Comparison of ENCODE assay signal across 22 cellular contexts in genomic region chr5:159005062-159005461, GRCh38.
A peak's percentile ranks its signal among the peaks of the same experiment; 100 is the strongest.
DNase-seq lines count a peak whose midpoint lies in the region; ATAC-seq and TF ChIP-seq lines count a peak whose summit lies in the region.
"Had no signal": no experiment of that assay in that cellular context is flagged by ENCODE, and none has a peak within 500 bp of the region (broad histone marks: within the 10 kb centered on the region; RNA-seq: fewer than 3 reads in every experiment).

No MANE protein-coding gene starts in this region.

- H3K9me3 ChIP-seq in osteoblast (ENCODE audit: low read depth, low read length): no peaks in the 10 kb centered on the region
- H3K9me3 ChIP-seq: ovary, sigmoid colon, vagina had no signal

- no peaks in the 10 kb centered on the region for H3K9me3 Mint-ChIP-seq in chondrocyte (ENCODE audit: low read depth)
- H3K9me3 Mint-ChIP-seq in T-helper 2 cell treated with Interferon-gamma antibody and Interleukin-4, amounts not matched to agents 5 μg/mL and 100 μg/mL, for 36 hours: no peaks in the 10 kb centered on the region
- H3K9me3 Mint-ChIP-seq: central memory CD8-positive, alpha-beta T cell; effector memory CD8-positive, alpha-beta T cell had no signal

- H3K4me3 Mint-ChIP-seq in chondrocyte (ENCODE audit: unreplicated experiment): no peak overlapping the region
- H3K4me3 Mint-ChIP-seq in T-helper 2 cell treated with Interferon-gamma antibody and Interleukin-4, amounts not matched to agents 5 μg/mL and 100 μg/mL, for 36 hours: no peak overlapping the region
- H3K4me3 Mint-ChIP-seq: central memory CD8-positive, alpha-beta T cell; effector memory CD8-positive, alpha-beta T cell had no signal

- no peak overlapping the region for H3K4me2 ChIP-seq in osteoblast (ENCODE audit: insufficient read depth, low read length)

- peak; percentile 17 for DNase-seq in GM13977 (ENCODE audit: low spot score)
- no peak for DNase-seq in chondrocyte (ENCODE audit: low spot score)
- DNase-seq in foreskin melanocyte: no peak
- no peak for DNase-seq in T-helper 2 cell treated with Interferon-gamma antibody and Interleukin-4, amounts not matched to agents 5 μg/mL and 100 μg/mL, for 36 hours (ENCODE audit: low spot score)
- no peak for DNase-seq in osteoblast (ENCODE audit: insufficient read length, low spot score, missing footprints)
- DNase-seq in NCI-H1694 (lab: John Stamatoyannopoulos, UW): no peak
- DNase-seq: activated CD4-positive, alpha-beta T cell treated with anti-CD3 and anti-CD28 coated beads for 48 hours; activated CD8-positive, alpha-beta memory T cell treated with anti-CD3 and anti-CD28 coated beads, Interleukin-2, amount 50 U/mL, for 4 hours; activated effector memory CD4-positive, alpha-beta T cell treated with anti-CD3 and anti-CD28 coated beads, Interleukin-2, amount 50 U/mL, for 16 hours; amniotic stem cell; effector memory CD8-positive, alpha-beta T cell; IMR-90; MV-4-11; NCI-H2029; NCI-H446; ovary; sigmoid colon; SW 1271 had no signal

- H3K27ac ChIP-seq in osteoblast (ENCODE audit: low read depth, low read length): no peak overlapping the region
- H3K27ac ChIP-seq: ovary, sigmoid colon, vagina had no signal

- H4K20me1 ChIP-seq in osteoblast (ENCODE audit: insufficient read depth, low read length): no peaks in the 10 kb centered on the region

- H3K79me2 ChIP-seq in osteoblast (ENCODE audit: insufficient read depth, low read length): peaks cover 38% of the 10 kb centered on the region

- peaks cover 35% of the 10 kb centered on the region for H3K4me1 ChIP-seq in osteoblast (ENCODE audit: insufficient read depth, low read length)
- H3K4me1 ChIP-seq: sigmoid colon had no signal

- H3K36me3 ChIP-seq in osteoblast (ENCODE audit: insufficient read depth, low read length): no peaks in the 10 kb centered on the region
- H3K36me3 ChIP-seq: ovary, sigmoid colon, vagina had no signal

- ATAC-seq in GM21360 (IDR thresholded peaks at IDR 0.05; ENCODE audit: unreplicated experiment) (peak; percentile 54), HG03039 (IDR thresholded peaks at IDR 0.05; ENCODE audit: unreplicated experiment) (peak; percentile 48)
- ATAC-seq: effector memory CD8-positive, alpha-beta T cell had no signal

- H3K4me1 Mint-ChIP-seq in chondrocyte (ENCODE audit: low read depth): peaks cover 79% of the 10 kb centered on the region
- H3K4me1 Mint-ChIP-seq in T-helper 2 cell treated with Interferon-gamma antibody and Interleukin-4, amounts not matched to agents 5 μg/mL and 100 μg/mL, for 36 hours (ENCODE audit: low read depth): no peaks in the 10 kb centered on the region
- H3K4me1 Mint-ChIP-seq: central memory CD8-positive, alpha-beta T cell had no signal

- H3K4me3 ChIP-seq in osteoblast (ENCODE audit: insufficient read depth, low read length): no peak overlapping the region
- H3K4me3 ChIP-seq: ovary, sigmoid colon, vagina had no signal

- peaks cover 6% of the 10 kb centered on the region for H3K36me3 Mint-ChIP-seq in chondrocyte (ENCODE audit: low read depth)
- no peaks in the 10 kb centered on the region for H3K36me3 Mint-ChIP-seq in T-helper 2 cell treated with Interferon-gamma antibody and Interleukin-4, amounts not matched to agents 5 μg/mL and 100 μg/mL, for 36 hours (ENCODE audit: low read depth)

- TF ChIP-seq CTCF in GM13977 (IDR thresholded peaks at IDR 0.05; ENCODE audit: extremely low read depth, insufficient read depth, missing control alignments) (no peak), chondrocyte (IDR thresholded peaks at IDR 0.05) (no peak), osteoblast (IDR thresholded peaks at IDR 0.05; ENCODE audit: extremely low read depth, low read depth, low read length) (no peak)

- no peaks in the 10 kb centered on the region for H3K27me3 ChIP-seq in osteoblast (ENCODE audit: insufficient read depth, low read length)
- H3K27me3 ChIP-seq: ovary, sigmoid colon, vagina had no signal

- H3K27me3 Mint-ChIP-seq in chondrocyte (ENCODE audit: low read depth): no peaks in the 10 kb centered on the region
- peaks cover 23% of the 10 kb centered on the region for H3K27me3 Mint-ChIP-seq in T-helper 2 cell treated with Interferon-gamma antibody and Interleukin-4, amounts not matched to agents 5 μg/mL and 100 μg/mL, for 36 hours (ENCODE audit: low read depth)

- in situ Hi-C loops in GM13977 (cut with MboI; ENCODE audit: low pct_unique_long_range_greater_than_20kb, low sequenced_read_pairs, unreplicated experiment): no loop called here

- peak overlapping the region; percentile 37 for H3K27ac Mint-ChIP-seq in chondrocyte (ENCODE audit: unreplicated experiment)
- no peak overlapping the region for H3K27ac Mint-ChIP-seq in T-helper 2 cell treated with Interferon-gamma antibody and Interleukin-4, amounts not matched to agents 5 μg/mL and 100 μg/mL, for 36 hours
- H3K27ac Mint-ChIP-seq: effector memory CD8-positive, alpha-beta T cell had no signal

- H2AFZ ChIP-seq in osteoblast (ENCODE audit: low read length): no peak overlapping the region
